ENCODE assay signal across 24 cellular contexts in the genomic region with DNA sequence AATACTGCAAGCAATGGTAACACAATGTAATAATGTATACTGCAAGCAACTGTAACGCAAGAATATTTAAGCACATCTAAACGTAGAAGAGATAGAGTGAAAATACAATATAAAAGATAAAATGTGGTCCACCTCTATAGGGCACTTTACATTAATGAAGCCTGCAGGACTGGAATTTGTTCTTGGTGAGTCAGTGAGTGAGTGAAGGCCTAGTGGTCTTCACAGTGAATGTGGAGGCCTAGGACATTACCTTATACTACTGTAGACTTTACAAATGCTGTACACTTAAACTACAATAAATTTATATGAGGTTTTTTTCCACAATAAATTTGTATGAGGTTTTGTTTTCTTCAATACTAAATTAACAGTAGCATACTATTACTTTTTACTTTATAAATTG.
"Had no signal": no experiment of that assay in that cellular context is flagged by ENCODE, and none has a peak within 500 bp of the region (broad histone marks: within the 10 kb centered on the region; RNA-seq: fewer than 3 reads in every experiment).

No MANE protein-coding gene starts in this region.

- H3K27me3 ChIP-seq: colonic mucosa, esophagus squamous epithelium, gastroesophageal sphincter, heart left ventricle, hepatocyte, left lung had no signal

- H3K27ac ChIP-seq: colonic mucosa, epithelial cell of prostate, esophagus squamous epithelium, gastroesophageal sphincter, heart left ventricle, hepatocyte, left lung, lower lobe of right lung had no signal

- DNase-seq: colonic mucosa; cortex of kidney; effector CD8-positive, alpha-beta T cell; effector memory CD8-positive, alpha-beta T cell; endodermal cell; erythroblast; esophagus squamous epithelium; foreskin fibroblast; heart left ventricle; hypothalamus; immature natural killer cell; islet precursor cell; left cardiac atrium; left lung; left ventricle myocardium superior; lower lobe of right lung; mesenchymal stem cell; mucosa of descending colon; naive B cell; naive thymus-derived CD8-positive, alpha-beta T cell had no signal

- H3K4me1 ChIP-seq: colonic mucosa, esophagus squamous epithelium, gastroesophageal sphincter, heart left ventricle, lower lobe of right lung had no signal

- ATAC-seq: effector memory CD8-positive, alpha-beta T cell; esophagus mucosa; gastroesophageal sphincter; heart left ventricle; left cardiac atrium; left lung; left ventricle myocardium superior; lower lobe of right lung; mucosa of descending colon; naive thymus-derived CD8-positive, alpha-beta T cell had no signal
